Comparison of ENCODE assay signal across 25 cellular contexts in the genomic region with DNA sequence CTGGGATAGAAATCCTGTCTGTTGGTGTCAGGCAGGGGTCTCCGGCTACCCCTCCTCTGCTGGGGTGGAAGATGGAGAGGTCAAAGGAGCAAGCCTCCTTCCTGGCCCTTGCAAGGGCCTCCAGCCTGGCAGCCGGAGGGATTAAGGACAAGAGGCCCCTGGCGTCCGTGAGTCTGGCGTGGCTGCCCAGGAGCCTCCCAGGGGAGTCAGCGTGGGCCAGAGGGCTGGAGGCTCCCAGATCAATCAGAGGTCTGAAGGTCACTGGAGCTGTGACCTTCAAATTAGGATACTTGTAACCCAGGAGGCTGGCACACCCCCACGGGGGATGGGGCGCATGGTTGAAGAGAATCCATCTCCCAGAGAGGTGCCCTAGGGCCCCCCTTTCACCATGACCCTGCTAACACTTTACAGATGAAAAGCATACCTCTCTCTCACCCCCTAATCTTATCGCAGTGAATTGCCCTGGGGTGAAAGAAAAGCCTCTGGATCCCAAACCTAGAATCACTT. TPM values are rescaled to one million over a fixed set of nuclear protein-coding genes. Genes with fewer than 3 reads are reported as not detected.
"Had no signal": no experiment of that assay in that cellular context is flagged by ENCODE, and none has a peak within 500 bp of the region (broad histone marks: within the 10 kb centered on the region; RNA-seq: fewer than 3 reads in every experiment).

No MANE protein-coding gene starts in this region.

- H3K4me3 Mint-ChIP-seq: IgD-negative memory B cell had no signal

- H3K9ac ChIP-seq: KMS-11 had no signal

- H3K4me1 Mint-ChIP-seq: IgD-negative memory B cell had no signal

- H3K4me3 ChIP-seq: K562 had no signal

- ATAC-seq: K562, Panc1, PC-3, SK-N-SH treated with all-trans-retinoic acid at 6 μM for 48 hours had no signal

- H3K4me2 ChIP-seq: KMS-11 had no signal

- H3K27ac ChIP-seq: KMS-11, RWPE1 had no signal

- DNase-seq: Kasumi-1, MM.1S, NCI-H1092 treated with DMSO at 0.1 percent for 48 hours, NCI-H1436, NCI-H187, NCI-H2029, NCI-H2081 treated with DMSO at 0.1 percent for 48 hours, NCI-H2171, NCI-H226, NCI-H446, NCI-H510A, NCI-H524 treated with DMSO at 0.1 percent for 48 hours, NCI-H69, NCI-H774, PC-3, SHP77 had no signal

RNA-seq across cellular contexts. Expression of a gene that starts 44.7 kb away (rescaled TPM):
- total RNA-seq: HT1080, OCI-LY7 had no signal
- polyA plus RNA-seq: IgD-negative memory B cell had no signal

RNA-seq across cellular contexts. Expression of a gene that starts 44.7 kb away (rescaled TPM):
- total RNA-seq: HT1080, K562, M059J, OCI-LY7, PC-3 had no signal
- polyA plus RNA-seq: IgD-negative memory B cell, K562 had no signal
